20 cellular contexts compared by ENCODE assay signal in genomic region chr3:46482632-46483311, GRCh38. TPM values are rescaled to one million over a fixed set of nuclear protein-coding genes. Genes with fewer than 3 reads are reported as not detected.
DNase-seq lines count a peak whose midpoint lies in the region; ATAC-seq, FAIRE-seq and TF ChIP-seq lines count a peak whose summit lies in the region.
"Had no signal": no experiment of that assay in that cellular context is flagged by ENCODE, and none has a peak within 500 bp of the region (broad histone marks: within the 10 kb centered on the region; RNA-seq: fewer than 3 reads in every experiment).

No MANE protein-coding gene starts in this region.

- H3K4me1 ChIP-seq in mammary epithelial cell (ENCODE audit: insufficient read depth, low read length) (peaks cover 6% of the 10 kb centered on the region), keratinocyte (ENCODE audit: control insufficient read depth, extremely low read depth, insufficient read depth, low read length) (peaks cover 9% of the 10 kb centered on the region)

- no peaks in the 10 kb centered on the region for H3K9me1 ChIP-seq in keratinocyte (ENCODE audit: control insufficient read depth, extremely low read depth, insufficient read depth, low read length)

- dilution Hi-C loops in mammary epithelial cell (cut with HindIII; ENCODE audit: low sequenced_read_pairs) (no loop called here), keratinocyte (cut with MboI; ENCODE audit: extremely low pct_ligation_motif_present, low sequenced_read_pairs) (loop anchor here (25.0 kb wide), 1 partner anchor 155 kb away; no protein-coding TSS in a partner anchor)

- H3K4me2 ChIP-seq in mammary epithelial cell (ENCODE audit: insufficient read depth, low read depth, low read length) (no peak overlapping the region), keratinocyte (ENCODE audit: control insufficient read depth, extremely low read depth, insufficient read depth, low read depth, low read length) (peak overlapping the region; percentile 46)

- TF ChIP-seq CTCF in mammary epithelial cell (conservative IDR thresholded peaks at IDR 0.05 in 1 of 2, IDR thresholded peaks at IDR 0.05 in 1 of 2; ENCODE audit: extremely low read depth in 1 of 2, insufficient read depth in 1 of 2, low read depth in 1 of 2, low read length in 2 of 2) (no peak), keratinocyte (optimal IDR thresholded peaks at IDR 0.05 in 1 of 3, IDR thresholded peaks at IDR 0.05 in 1 of 3, conservative IDR thresholded peaks at IDR 0.05 in 1 of 3; ENCODE audit: extremely low read depth in 1 of 3, insufficient read depth in 2 of 3, low read length in 3 of 3) (no peak)

- no peaks in the 10 kb centered on the region for H3K79me2 ChIP-seq in mammary epithelial cell (ENCODE audit: insufficient read depth, low read length)
- no peaks in the 10 kb centered on the region for H3K79me2 ChIP-seq in keratinocyte (ENCODE audit: control insufficient read depth, insufficient read depth, low read length)

- H3K4me1 Mint-ChIP-seq in activated CD4-positive, alpha-beta T cell treated with anti-CD3 and anti-CD28 coated beads for 36 hours = no peaks in the 10 kb centered on the region

- BruUV-seq in mammary epithelial cell (replicated peaks; lab: Mats Ljungman, UMichigan) = no TSS peak

- H3K9me3 ChIP-seq in mammary epithelial cell (replicated peaks; ENCODE audit: insufficient read depth, low read length) (no peaks in the 10 kb centered on the region), keratinocyte (ENCODE audit: control insufficient read depth, low read depth, low read length) (no peaks in the 10 kb centered on the region)

- peak; percentile 96 for FAIRE-seq in keratinocyte (lab: Jason Lieb, UNC)

- H3K9ac ChIP-seq in mammary epithelial cell (ENCODE audit: insufficient read depth, low read length) = no peak overlapping the region
- no peak overlapping the region for H3K9ac ChIP-seq in keratinocyte (ENCODE audit: control insufficient read depth, extremely low read depth, insufficient read depth, low read length)

- peaks cover 10% of the 10 kb centered on the region for H3K27me3 Mint-ChIP-seq in activated CD4-positive, alpha-beta T cell treated with anti-CD3 and anti-CD28 coated beads for 36 hours

- no peak overlapping the region for H3K4me3 Mint-ChIP-seq in activated CD4-positive, alpha-beta T cell treated with anti-CD3 and anti-CD28 coated beads for 36 hours
- H3K4me3 Mint-ChIP-seq: activated naive CD4-positive, alpha-beta T cell treated with anti-CD3 and anti-CD28 coated beads for 36 hours had no signal

- WGBS in mammary epithelial cell (ENCODE audit: low coverage, missing lambda C conversion rate) = 61% methylated on average over 1 of the region's 1 CpG

- H3K9me3 Mint-ChIP-seq in activated CD4-positive, alpha-beta T cell treated with anti-CD3 and anti-CD28 coated beads for 36 hours (ENCODE audit: low read depth) = no peaks in the 10 kb centered on the region
- H3K9me3 Mint-ChIP-seq: activated naive CD4-positive, alpha-beta T cell treated with anti-CD3 and anti-CD28 coated beads for 36 hours had no signal

- H3K4me3 ChIP-seq in mammary epithelial cell (replicated peaks in 1 of 3; ENCODE audit: insufficient read depth in 1 of 3, low read depth in 2 of 3, low read length in 3 of 3) = no peak overlapping the region
- no peak overlapping the region for H3K4me3 ChIP-seq in keratinocyte (ENCODE audit: control insufficient read depth in 2 of 3, extremely low read depth in 1 of 3, insufficient read depth in 2 of 3, low read depth in 1 of 3, low read length in 3 of 3)
- H3K4me3 ChIP-seq: skin epidermis had no signal

- H3K27ac Mint-ChIP-seq in activated CD4-positive, alpha-beta T cell treated with anti-CD3 and anti-CD28 coated beads for 36 hours = no peak overlapping the region
- H3K27ac Mint-ChIP-seq: activated naive CD4-positive, alpha-beta T cell treated with anti-CD3 and anti-CD28 coated beads for 36 hours had no signal

- H3K36me3 ChIP-seq in mammary epithelial cell (ENCODE audit: insufficient read depth, low read length) = no peaks in the 10 kb centered on the region
- no peaks in the 10 kb centered on the region for H3K36me3 ChIP-seq in keratinocyte (ENCODE audit: control insufficient read depth in 2 of 2, extremely low read depth in 1 of 2, insufficient read depth in 2 of 2, low read length in 2 of 2)

- in situ Hi-C loops in mammary epithelial cell (cut with MboI; ENCODE audit: low sequenced_read_pairs in 2 of 2) = loop anchor here (10.0 to 25.0 kb wide), 2 partner anchors 152 to 155 kb away; no protein-coding TSS in a partner anchor

- CTCF ChIA-PET in mammary epithelial cell (lab: Charles Lee; ENCODE audit: low non-redundant PET) = no interaction called here
- CTCF ChIA-PET in activated CD4-positive, alpha-beta T cell treated with anti-CD3 and anti-CD28 coated beads for 36 hours (lab: Charles Lee) = interaction anchor here (1.3 to 9.0 kb wide), 3 partner anchors 13 to 148 kb away, joined by 3 to 202 read pairs (median 6); no protein-coding TSS in a partner anchor

- DNase-seq in ELR (ENCODE audit: low read depth) (peak; percentile 83), NCI-H226 (peak; percentile 93), mammary epithelial cell (peak; percentile 65), keratinocyte (ENCODE audit: low read depth, low spot score) (peak; percentile 56), T-helper 1 cell (no peak), NCI-H146 treated with DMSO at 0.1 percent for 48 hours (lab: John Stamatoyannopoulos, UW; ENCODE audit: unreplicated experiment) (no peak), LoVo (ENCODE audit: low spot score) (no peak)
- no peak for DNase-seq in activated CD4-positive, alpha-beta T cell treated with anti-CD3 and anti-CD28 coated beads for 36 hours
- DNase-seq: activated CD4-positive, CD25-positive, alpha-beta regulatory T cell; activated naive CD4-positive, alpha-beta T cell treated with anti-CD3 and anti-CD28 coated beads for 36 hours; central memory CD4-positive, alpha-beta T cell; left cardiac atrium; NCI-H510A treated with DMSO at 0.1 percent for 48 hours; stimulated activated naive CD4-positive, alpha-beta T cell had no signal

- H3K27ac ChIP-seq in mammary epithelial cell (ENCODE audit: insufficient read depth, low read depth, low read length) (no peak overlapping the region), keratinocyte (ENCODE audit: control insufficient read depth, insufficient read depth, low read length) (no peak overlapping the region)
- H3K27ac ChIP-seq: skin epidermis had no signal

- H4K20me1 ChIP-seq in mammary epithelial cell (ENCODE audit: insufficient read depth, low read length) = no peaks in the 10 kb centered on the region
- no peaks in the 10 kb centered on the region for H4K20me1 ChIP-seq in keratinocyte (ENCODE audit: control insufficient read depth, extremely low read depth, insufficient read depth, low read length)

- H3K36me3 Mint-ChIP-seq in activated CD4-positive, alpha-beta T cell treated with anti-CD3 and anti-CD28 coated beads for 36 hours (ENCODE audit: low read depth) = no peaks in the 10 kb centered on the region

- H2AFZ ChIP-seq in mammary epithelial cell (ENCODE audit: low read depth, low read length) = no peak overlapping the region
- no peak overlapping the region for H2AFZ ChIP-seq in keratinocyte (ENCODE audit: control insufficient read depth, low read length)

- POLR2A ChIA-PET in activated CD4-positive, alpha-beta T cell treated with anti-CD3 and anti-CD28 coated beads for 36 hours (lab: Charles Lee) = no interaction called here

- H3K27me3 ChIP-seq in mammary epithelial cell (ENCODE audit: insufficient read depth, low read length) (peaks cover 2% of the 10 kb centered on the region), keratinocyte (ENCODE audit: control insufficient read depth, extremely low read depth, insufficient read depth, low read length) (peaks cover 24% of the 10 kb centered on the region)

- ATAC-seq in activated CD4-positive, alpha-beta T cell treated with anti-CD3 and anti-CD28 coated beads for 36 hours = no peak
- ATAC-seq: left cardiac atrium had no signal

- intact Hi-C loops in mammary epithelial cell (cut with micrococcal nuclease) = no loop called here
- intact Hi-C loops in activated CD4-positive, alpha-beta T cell treated with anti-CD3 and anti-CD28 coated beads for 36 hours (cut with DNase I, micrococcal nuclease) = no loop called here

RNA-seq across cellular contexts. Expression of gene RTP3, which starts 15.0 kb away (rescaled TPM):
- not detected for total RNA-seq in mammary epithelial cell
- polyA plus RNA-seq in mammary epithelial cell (not detected), keratinocyte (not detected in 3 replicates)
- polyA minus RNA-seq in mammary epithelial cell (not detected), keratinocyte (not detected in 3 replicates)
- not detected for polyA plus RNA-seq in keratinocyte (2011; ENCODE audit: low read depth)
- polyA plus RNA-seq in keratinocyte (2011; cell fraction: cytosol; rRNA removed) = not detected in 2 replicates
- not detected in 2 replicates for polyA plus RNA-seq in keratinocyte (2011; cell fraction: nucleus; rRNA removed)
- polyA plus RNA-seq in keratinocyte (2012; ENCODE audit: low replicate concordance) = not detected in 2 replicates
- not detected for polyA minus RNA-seq in keratinocyte (2011; cell fraction: cytosol; rRNA and poly(A)+ RNA removed)
- polyA minus RNA-seq in keratinocyte (2011; cell fraction: nucleus; rRNA and poly(A)+ RNA removed) = not detected in 2 replicates
- total RNA-seq in activated CD4-positive, alpha-beta T cell treated with anti-CD3 and anti-CD28 coated beads for 36 hours = not detected
- total RNA-seq: activated naive CD4-positive, alpha-beta T cell treated with anti-CD3 and anti-CD28 coated beads for 36 hours; left cardiac atrium; mucosa of gallbladder; osteocyte; urinary bladder had no signal
- polyA plus RNA-seq: BJ, urinary bladder had no signal

RNA-seq across cellular contexts. Expression of gene LTF, which starts 18.1 kb away (rescaled TPM):
- 10 to 100 TPM in 1 of 2 donors, not detected in 1; 16.7 TPM for total RNA-seq in mammary epithelial cell
- polyA plus RNA-seq in mammary epithelial cell (0.02 TPM), keratinocyte (0.03 TPM in 1 of 3 replicates, not detected in the others)
- polyA minus RNA-seq in mammary epithelial cell (not detected), keratinocyte (not detected in 3 replicates)
- not detected for polyA plus RNA-seq in keratinocyte (2011; ENCODE audit: low read depth)
- polyA plus RNA-seq in keratinocyte (2011; cell fraction: cytosol; rRNA removed) = not detected in 2 replicates
- polyA plus RNA-seq in keratinocyte (2011; cell fraction: nucleus; rRNA removed) = 0.04 and 0.05 TPM in 2 replicates
- polyA plus RNA-seq in keratinocyte (2012; ENCODE audit: low replicate concordance) = not detected in 2 replicates
- not detected for polyA minus RNA-seq in keratinocyte (2011; cell fraction: cytosol; rRNA and poly(A)+ RNA removed)
- polyA minus RNA-seq in keratinocyte (2011; cell fraction: nucleus; rRNA and poly(A)+ RNA removed) = not detected in 2 replicates
- total RNA-seq in activated CD4-positive, alpha-beta T cell treated with anti-CD3 and anti-CD28 coated beads for 36 hours = not detected
- total RNA-seq: activated naive CD4-positive, alpha-beta T cell treated with anti-CD3 and anti-CD28 coated beads for 36 hours; OCI-LY7; osteocyte had no signal
- polyA plus RNA-seq: BJ had no signal

Comparison
In these comparisons a context has a peak if more than half of its experiments do, and no peak if none do; other contexts are left out.
1. DNase-seq: peak in ELR (single experiment), NCI-H226 (single experiment), mammary epithelial cell (single experiment) and keratinocyte (single experiment); none in T-helper 1 cell (0 of 5), activated CD4-positive, alpha-beta T cell treated with anti-CD3 and anti-CD28 coated beads for 36 hours (single experiment), NCI-H146 treated with DMSO at 0.1 percent for 48 hours (single experiment) and LoVo (single experiment).